In genomic region chr7:142950235-142950634, GRCh38 we compare ENCODE assay signal across 8 cellular contexts. TPM values are rescaled to one million over a fixed set of nuclear protein-coding genes. Genes with fewer than 3 reads are reported as not detected.
"Had no signal": no experiment of that assay in that cellular context is flagged by ENCODE, and none has a peak within 500 bp of the region (broad histone marks: within the 10 kb centered on the region; RNA-seq: fewer than 3 reads in every experiment).

No MANE protein-coding gene starts in this region.

- H3K4me1 Mint-ChIP-seq: H9 had no signal

- H3K4me2 ChIP-seq: KMS-11 had no signal

- DNase-seq: GM23248, GOT3, H9, HCEC 1CT, IMR-90, KBM-7 had no signal

- H3K4me3 ChIP-seq: GM23248 had no signal

- H3K27ac Mint-ChIP-seq: H9 had no signal

- H3K9ac ChIP-seq: GM23248, KMS-11 had no signal

- H3K4me3 Mint-ChIP-seq: H9 had no signal

- H3K27ac ChIP-seq: GM23248, KMS-11 had no signal

RNA-seq across cellular contexts. Expression of gene LLCFC1, which starts 11.0 kb away (rescaled TPM):
- total RNA-seq: GM23248, H9, HT-29, IMR-90 had no signal
- polyA plus RNA-seq: GM23248, IMR-90 had no signal

RNA-seq across cellular contexts. Expression of gene KEL, which starts 11.9 kb away (rescaled TPM):
- total RNA-seq: GM23248, IMR-90 had no signal
- polyA plus RNA-seq: GM23248 had no signal

RNA-seq across cellular contexts. Expression of gene TRPV5, which starts 16.7 kb away (rescaled TPM):
- total RNA-seq: GM23248, H9, HT-29, IMR-90 had no signal
- polyA plus RNA-seq: GM23248, IMR-90 had no signal
